Comparison of ENCODE assay signal across 8 cellular contexts in genomic region chrX:38654302-38654701, GRCh38.
DNase-seq lines count a peak whose midpoint lies in the region; ATAC-seq and TF ChIP-seq lines count a peak whose summit lies in the region.

No MANE protein-coding gene starts in this region.

- intact Hi-C loops in natural killer cell (cut with micrococcal nuclease): no loop called here

- H3K27ac Mint-ChIP-seq in nephron: no peak overlapping the region
- H3K27ac Mint-ChIP-seq in stimulated activated naive B cell treated with anti-CD40 and anti-IgM and Interleukin-4, amounts not matched to agents 10 μg/mL and 1 μg/mL and 100 μg/mL, for 72 hours: no peak overlapping the region
- no peak overlapping the region for H3K27ac Mint-ChIP-seq in natural killer cell

- H3K4me1 Mint-ChIP-seq in nephron: peaks cover 18% of the 10 kb centered on the region
- no peaks in the 10 kb centered on the region for H3K4me1 Mint-ChIP-seq in stimulated activated naive B cell treated with anti-CD40 and anti-IgM and Interleukin-4, amounts not matched to agents 10 μg/mL and 1 μg/mL and 100 μg/mL, for 72 hours
- no peaks in the 10 kb centered on the region for H3K4me1 Mint-ChIP-seq in natural killer cell

- TF ChIP-seq CTCF in nephron (IDR thresholded peaks at IDR 0.05; ENCODE audit: unreplicated experiment in 3 of 3) (peak; percentile 39 to 53 (median 43)), natural killer cell (IDR thresholded peaks at IDR 0.05) (no peak)

- peaks cover 3% of the 10 kb centered on the region for H3K9me3 Mint-ChIP-seq in nephron
- H3K9me3 Mint-ChIP-seq in stimulated activated naive B cell treated with anti-CD40 and anti-IgM and Interleukin-4, amounts not matched to agents 10 μg/mL and 1 μg/mL and 100 μg/mL, for 72 hours: no peaks in the 10 kb centered on the region
- H3K9me3 Mint-ChIP-seq in natural killer cell: no peaks in the 10 kb centered on the region

- no peak for ATAC-seq in stimulated activated naive B cell treated with anti-CD40 and anti-IgM and Interleukin-4, amounts not matched to agents 10 μg/mL and 1 μg/mL and 100 μg/mL, for 72 hours (replicated peaks)
- ATAC-seq in natural killer cell (no peak), GM18517 (IDR thresholded peaks at IDR 0.05; ENCODE audit: unreplicated experiment) (no peak)

- H3K27me3 Mint-ChIP-seq in nephron (ENCODE audit: low read depth): no peaks in the 10 kb centered on the region
- peaks cover 0 to 7% of the 10 kb centered on the region in 2 donors for H3K27me3 Mint-ChIP-seq in stimulated activated naive B cell treated with anti-CD40 and anti-IgM and Interleukin-4, amounts not matched to agents 10 μg/mL and 1 μg/mL and 100 μg/mL, for 72 hours
- peaks cover 0 to 8% of the 10 kb centered on the region in 2 donors for H3K27me3 Mint-ChIP-seq in natural killer cell (ENCODE audit: low read depth in 2 of 2)

- H3K4me3 Mint-ChIP-seq in nephron (no peak overlapping the region), natural killer cell (no peak overlapping the region)
- H3K4me3 Mint-ChIP-seq in stimulated activated naive B cell treated with anti-CD40 and anti-IgM and Interleukin-4, amounts not matched to agents 10 μg/mL and 1 μg/mL and 100 μg/mL, for 72 hours: no peak overlapping the region

- peak; percentile 3 for DNase-seq in GM04503 (ENCODE audit: low read depth)
- peak; percentile 25 for DNase-seq in NCI-H2081 treated with DMSO at 0.1 percent for 48 hours (lab: John Stamatoyannopoulos, UW)
- peak; percentile 63 for DNase-seq in dermis blood vessel endothelial cell
- no peak for DNase-seq in stimulated activated naive B cell treated with anti-CD40 and anti-IgM and Interleukin-4, amounts not matched to agents 10 μg/mL and 1 μg/mL and 100 μg/mL, for 72 hours
- DNase-seq in natural killer cell: no peak
- no peak for DNase-seq in activated naive CD4-positive, alpha-beta T cell (lab: John Stamatoyannopoulos, UW)

- H3K36me3 Mint-ChIP-seq in nephron (ENCODE audit: low read depth) (no peaks in the 10 kb centered on the region), natural killer cell (no peaks in the 10 kb centered on the region)
- H3K36me3 Mint-ChIP-seq in stimulated activated naive B cell treated with anti-CD40 and anti-IgM and Interleukin-4, amounts not matched to agents 10 μg/mL and 1 μg/mL and 100 μg/mL, for 72 hours: no peaks in the 10 kb centered on the region

Comparison
In these comparisons a context has a peak if more than half of its experiments do, and no peak if none do; other contexts are left out.
1. DNase-seq: peak in GM04503 (single experiment), NCI-H2081 treated with DMSO at 0.1 percent for 48 hours (single experiment) and dermis blood vessel endothelial cell (single experiment); none in stimulated activated naive B cell treated with anti-CD40 and anti-IgM and Interleukin-4, amounts not matched to agents 10 μg/mL and 1 μg/mL and 100 μg/mL, for 72 hours (single experiment), natural killer cell (single experiment) and activated naive CD4-positive, alpha-beta T cell (0 of 4).